Comparison of ENCODE assay signal across 16 cellular contexts in the genomic region with DNA sequence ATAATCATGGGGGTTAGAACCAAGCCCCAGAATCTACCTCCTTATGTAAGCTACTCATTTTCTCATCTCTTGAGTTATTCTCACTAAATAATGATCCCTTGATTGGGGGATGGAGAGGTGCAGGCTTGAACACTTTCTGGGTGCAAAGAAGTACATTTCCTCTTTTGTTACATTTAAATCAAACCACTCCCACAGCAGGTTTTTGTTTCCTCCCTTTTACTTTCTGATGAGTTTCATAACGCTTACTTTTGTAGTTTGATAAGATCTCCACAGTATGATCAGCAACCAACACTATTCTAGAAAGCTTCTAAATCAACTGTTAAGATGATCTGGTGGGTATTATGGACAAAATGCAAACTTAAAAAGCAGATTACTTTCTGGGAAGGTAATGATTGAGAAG. TPM values are rescaled to one million over a fixed set of nuclear protein-coding genes. Genes with fewer than 3 reads are reported as not detected.
DNase-seq lines count a peak whose midpoint lies in the region; ATAC-seq and TF ChIP-seq lines count a peak whose summit lies in the region.
"Had no signal": no experiment of that assay in that cellular context is flagged by ENCODE, and none has a peak within 500 bp of the region (broad histone marks: within the 10 kb centered on the region; RNA-seq: fewer than 3 reads in every experiment).

No MANE protein-coding gene starts in this region.

- peak overlapping the region; percentile 4 for H3K4me3 Mint-ChIP-seq in activated T-cell treated with anti-CD3 and anti-CD28 coated beads, Interleukin-2, amount 50 U/mL, for 24 hours
- H3K4me3 Mint-ChIP-seq in activated naive CD8-positive, alpha-beta T cell treated with anti-CD3 and anti-CD28 coated beads, Interleukin-2, amount 10 ng/mL, durations not matched to agents 7 days and 5 days: peak overlapping the region; percentile 84
- H3K4me3 Mint-ChIP-seq in stimulated activated naive CD8-positive, alpha-beta T cell treated with anti-CD3 and anti-CD28 coated beads, Interleukin-15, amount 100 ng/mL, for 72 hours: peak overlapping the region; percentile 25 to 59

- H3K4me3 ChIP-seq in foreskin fibroblast (ENCODE audit: low read depth in 1 of 2, low read length in 2 of 2): no peak overlapping the region
- H3K4me3 ChIP-seq: gastrocnemius medialis, pancreas, SJSA1, tibial artery had no signal

- peaks cover 82% of the 10 kb centered on the region for H3K4me1 Mint-ChIP-seq in activated T-cell treated with anti-CD3 and anti-CD28 coated beads, Interleukin-2, amount 50 U/mL, for 24 hours (ENCODE audit: low read depth)
- peaks cover 67% of the 10 kb centered on the region for H3K4me1 Mint-ChIP-seq in activated naive CD8-positive, alpha-beta T cell treated with anti-CD3 and anti-CD28 coated beads, Interleukin-2, amount 10 ng/mL, durations not matched to agents 7 days and 5 days
- H3K4me1 Mint-ChIP-seq in stimulated activated naive CD8-positive, alpha-beta T cell treated with anti-CD3 and anti-CD28 coated beads, Interleukin-15, amount 100 ng/mL, for 72 hours: peaks cover 81% of the 10 kb centered on the region

- H3K36me3 Mint-ChIP-seq in activated T-cell treated with anti-CD3 and anti-CD28 coated beads, Interleukin-2, amount 50 U/mL, for 24 hours (ENCODE audit: low read depth): peaks cover 10% of the 10 kb centered on the region
- peaks cover 18% of the 10 kb centered on the region for H3K36me3 Mint-ChIP-seq in activated naive CD8-positive, alpha-beta T cell treated with anti-CD3 and anti-CD28 coated beads, Interleukin-2, amount 10 ng/mL, durations not matched to agents 7 days and 5 days

- no peaks in the 10 kb centered on the region for H3K9me3 Mint-ChIP-seq in activated T-cell treated with anti-CD3 and anti-CD28 coated beads, Interleukin-2, amount 50 U/mL, for 24 hours
- peaks cover 2% of the 10 kb centered on the region for H3K9me3 Mint-ChIP-seq in activated naive CD8-positive, alpha-beta T cell treated with anti-CD3 and anti-CD28 coated beads, Interleukin-2, amount 10 ng/mL, durations not matched to agents 7 days and 5 days
- H3K9me3 Mint-ChIP-seq in stimulated activated naive CD8-positive, alpha-beta T cell treated with anti-CD3 and anti-CD28 coated beads, Interleukin-15, amount 100 ng/mL, for 72 hours: no peaks in the 10 kb centered on the region

- peak overlapping the region; percentile 82 for H3K27ac Mint-ChIP-seq in activated T-cell treated with anti-CD3 and anti-CD28 coated beads, Interleukin-2, amount 50 U/mL, for 24 hours
- H3K27ac Mint-ChIP-seq in activated naive CD8-positive, alpha-beta T cell treated with anti-CD3 and anti-CD28 coated beads, Interleukin-2, amount 10 ng/mL, durations not matched to agents 7 days and 5 days: peak overlapping the region; percentile 98
- peak overlapping the region; percentile 3 to 79 for H3K27ac Mint-ChIP-seq in stimulated activated naive CD8-positive, alpha-beta T cell treated with anti-CD3 and anti-CD28 coated beads, Interleukin-15, amount 100 ng/mL, for 72 hours

- POLR2A ChIA-PET in activated naive CD8-positive, alpha-beta T cell treated with anti-CD3 and anti-CD28 coated beads, Interleukin-2, amount 10 ng/mL, durations not matched to agents 7 days and 5 days (lab: Charles Lee): interaction anchor here (0.6 to 4.7 kb wide), 16 partner anchors 8 to 244 kb away, joined by 3 to 43 read pairs (median 7); partner anchors contain the start of gene NEMF

- H3K27me3 Mint-ChIP-seq in activated T-cell treated with anti-CD3 and anti-CD28 coated beads, Interleukin-2, amount 50 U/mL, for 24 hours: no peaks in the 10 kb centered on the region
- H3K27me3 Mint-ChIP-seq in activated naive CD8-positive, alpha-beta T cell treated with anti-CD3 and anti-CD28 coated beads, Interleukin-2, amount 10 ng/mL, durations not matched to agents 7 days and 5 days: no peaks in the 10 kb centered on the region
- H3K27me3 Mint-ChIP-seq in stimulated activated naive CD8-positive, alpha-beta T cell treated with anti-CD3 and anti-CD28 coated beads, Interleukin-15, amount 100 ng/mL, for 72 hours: no peaks in the 10 kb centered on the region

- ATAC-seq in activated naive CD8-positive, alpha-beta T cell treated with anti-CD3 and anti-CD28 coated beads, Interleukin-2, amount 10 ng/mL, durations not matched to agents 7 days and 5 days (ENCODE audit: low read depth): peak; percentile 62
- ATAC-seq in stimulated activated naive CD8-positive, alpha-beta T cell treated with anti-CD3 and anti-CD28 coated beads, Interleukin-15, amount 100 ng/mL, for 72 hours: peak; percentile 52
- ATAC-seq in GM21381 (IDR thresholded peaks at IDR 0.05; ENCODE audit: unreplicated experiment): no peak
- ATAC-seq: gastrocnemius medialis, pancreas had no signal

- DNase-seq in activated T-cell treated with anti-CD3 and anti-CD28 coated beads, Interleukin-2, amount 50 U/mL, for 24 hours: no peak
- DNase-seq in activated T-cell treated with anti-CD3 and anti-CD28 coated beads, Interleukin-2, amount 50 U/mL, for 48 hours: no peak
- DNase-seq in NOMO-1 treated with DMSO at 0.1 percent for 48 hours (lab: John Stamatoyannopoulos, UW; ENCODE audit: unreplicated experiment): peak; percentile 54
- no peak for DNase-seq in activated naive CD8-positive, alpha-beta T cell treated with anti-CD3 and anti-CD28 coated beads, Interleukin-2, amount 10 ng/mL, durations not matched to agents 7 days and 5 days
- DNase-seq in stimulated activated naive CD8-positive, alpha-beta T cell treated with anti-CD3 and anti-CD28 coated beads, Interleukin-15, amount 100 ng/mL, for 72 hours: no peak
- no peak for DNase-seq in LoVo (ENCODE audit: low spot score)
- no peak for DNase-seq in foreskin fibroblast
- DNase-seq: gastrocnemius medialis; mesendoderm; NCI-H2029; NCI-H82; pancreas; stimulated activated CD4-positive, alpha-beta T cell treated with anti-CD3 and anti-CD28 coated beads, Interleukin-12 subunit alpha, Interleukin-12 subunit beta, amount 100 ng/mL, for 4 hours; tibial artery had no signal

- no peak for TF ChIP-seq CTCF in foreskin fibroblast (IDR thresholded peaks at IDR 0.05; ENCODE audit: low read depth, low read length)

RNA-seq across cellular contexts. Expression of gene VCPKMT, which starts 20.5 kb away (rescaled TPM):
- total RNA-seq in activated naive CD8-positive, alpha-beta T cell treated with anti-CD3 and anti-CD28 coated beads, Interleukin-2, amount 10 ng/mL, durations not matched to agents 7 days and 5 days: 10 to 100 TPM; 12.9 to 14.9 TPM

Comparison
In these comparisons a context has a peak if more than half of its experiments do, and no peak if none do; other contexts are left out.
1. H3K27ac Mint-ChIP-seq: peak in every context shown above with its lines; median percentile 98 in activated naive CD8-positive, alpha-beta T cell treated with anti-CD3 and anti-CD28 coated beads, Interleukin-2, amount 10 ng/mL, durations not matched to agents 7 days and 5 days; 82 in activated T-cell treated with anti-CD3 and anti-CD28 coated beads, Interleukin-2, amount 50 U/mL, for 24 hours; 41 in stimulated activated naive CD8-positive, alpha-beta T cell treated with anti-CD3 and anti-CD28 coated beads, Interleukin-15, amount 100 ng/mL, for 72 hours.
2. H3K4me3 Mint-ChIP-seq: peak in every context shown above with its lines; median percentile 84 in activated naive CD8-positive, alpha-beta T cell treated with anti-CD3 and anti-CD28 coated beads, Interleukin-2, amount 10 ng/mL, durations not matched to agents 7 days and 5 days; 42 in stimulated activated naive CD8-positive, alpha-beta T cell treated with anti-CD3 and anti-CD28 coated beads, Interleukin-15, amount 100 ng/mL, for 72 hours; 4 in activated T-cell treated with anti-CD3 and anti-CD28 coated beads, Interleukin-2, amount 50 U/mL, for 24 hours.